18 cellular contexts compared by ENCODE assay signal in genomic region chr6:123830110-123830509, GRCh38. TPM values are rescaled to one million over a fixed set of nuclear protein-coding genes. Genes with fewer than 3 reads are reported as not detected.
DNase-seq lines count a peak whose midpoint lies in the region; TF ChIP-seq lines count a peak whose summit lies in the region.
"Had no signal": no experiment of that assay in that cellular context is flagged by ENCODE, and none has a peak within 500 bp of the region (broad histone marks: within the 10 kb centered on the region; RNA-seq: fewer than 3 reads in every experiment).

No MANE protein-coding gene starts in this region.

- no peak overlapping the region for H2BK5ac ChIP-seq in mesenchymal stem cell (ENCODE audit: low read depth, low read length, poor library complexity, severe bottlenecking)

- no peak for DNase-seq in mammary epithelial cell
- peak; percentile 1 for DNase-seq in mesenchymal stem cell
- no peak for DNase-seq in ascending aorta (ENCODE audit: low spot score in 2 of 2)
- DNase-seq in esophagus muscularis mucosa (ENCODE audit: extremely low spot score): no peak
- DNase-seq in stimulated activated CD4-positive, alpha-beta T cell treated with anti-CD3 and anti-CD28 coated beads, Interleukin-1b, Interleukin-23, amount 100 ng/mL, for 48 hours: no peak
- DNase-seq in DMS153 (lab: John Stamatoyannopoulos, UW): no peak
- DNase-seq: activated CD4-positive, alpha-beta T cell treated with anti-CD3 and anti-CD28 coated beads, Interleukin-2, amount 10 ng/mL, durations not matched to agents 7 days and 5 days; activated CD8-positive, alpha-beta memory T cell treated with anti-CD3 and anti-CD28 coated beads, Interleukin-2, amount 50 U/mL, for 48 hours; NCI-H2171; right lobe of liver; stimulated activated naive CD4-positive, alpha-beta T cell treated with Interleukin-2 at 50 U/mL for 16 hours; trophoblast cell had no signal

- in situ Hi-C loops in mammary epithelial cell (cut with MboI; ENCODE audit: low sequenced_read_pairs in 2 of 2): no loop called here

- H3K36me3 ChIP-seq in ACC112 (ENCODE audit: insufficient read depth, low read length): no peaks in the 10 kb centered on the region
- H3K36me3 ChIP-seq in HUES6 (ENCODE audit: control insufficient read depth, insufficient read depth, low read length): no peaks in the 10 kb centered on the region
- no peaks in the 10 kb centered on the region for H3K36me3 ChIP-seq in mammary epithelial cell (ENCODE audit: insufficient read depth, low read length)
- H3K36me3 ChIP-seq in mesenchymal stem cell (ENCODE audit: control insufficient read depth in 1 of 2, insufficient read depth in 2 of 2, low read depth in 1 of 2, low read length in 2 of 2): no peaks in the 10 kb centered on the region
- no peaks in the 10 kb centered on the region for H3K36me3 ChIP-seq in ascending aorta
- H3K36me3 ChIP-seq in esophagus muscularis mucosa: no peaks in the 10 kb centered on the region
- H3K36me3 ChIP-seq: right lobe of liver had no signal

- no peak overlapping the region for H4K91ac ChIP-seq in mesenchymal stem cell (ENCODE audit: low read length)

- H3K4me3 ChIP-seq in ACC112 (ENCODE audit: low read depth, low read length) (0 out of 2 replicates have a peak overlapping the region, but pooled peaks have one; percentile 15), HUES6 (ENCODE audit: low read depth, low read length) (peak overlapping the region; percentile 1; the same call in 1 of the 2 replicates), mammary epithelial cell (replicated peaks in 1 of 3; ENCODE audit: insufficient read depth in 1 of 3, low read depth in 2 of 3, low read length in 3 of 3) (no peak overlapping the region), mesenchymal stem cell (ENCODE audit: insufficient read depth in 1 of 2, low read depth in 1 of 2, low read length in 2 of 2) (no peak overlapping the region), ascending aorta (no peak overlapping the region), esophagus muscularis mucosa (no peak overlapping the region)
- H3K4me3 ChIP-seq: K562, right lobe of liver had no signal

- TF ChIP-seq POLR2A in esophagus muscularis mucosa (IDR thresholded peaks at IDR 0.05; ENCODE audit: low read depth): no peak

- peak overlapping the region; percentile 58 for H3K4me2 ChIP-seq in mammary epithelial cell (ENCODE audit: insufficient read depth, low read depth, low read length)
- H3K4me2 ChIP-seq in mesenchymal stem cell (ENCODE audit: low read length, poor library complexity, severe bottlenecking): no peak overlapping the region

- no peak overlapping the region for H3K23ac ChIP-seq in mesenchymal stem cell (ENCODE audit: low read length in 2 of 2)

- TF ChIP-seq CTCF in mammary epithelial cell (conservative IDR thresholded peaks at IDR 0.05 in 1 of 2, IDR thresholded peaks at IDR 0.05 in 1 of 2; ENCODE audit: extremely low read depth in 1 of 2, insufficient read depth in 1 of 2, low read depth in 1 of 2, low read length in 2 of 2): no peak
- no peak for TF ChIP-seq CTCF in ascending aorta (IDR thresholded peaks at IDR 0.05)
- TF ChIP-seq CTCF in esophagus muscularis mucosa (IDR thresholded peaks at IDR 0.05): no peak

- H2AK5ac ChIP-seq in mesenchymal stem cell (ENCODE audit: low read length, severe bottlenecking): no peak overlapping the region

- WGBS in mammary epithelial cell (ENCODE audit: low coverage, missing lambda C conversion rate): 50% methylated on average over 3 of the region's 3 CpGs
- WGBS in mesenchymal stem cell: 10% methylated on average over 3 of the region's 3 CpGs
- 43% methylated on average over 3 of the region's 3 CpGs for WGBS in esophagus muscularis mucosa

- H2AFZ ChIP-seq in ACC112 (ENCODE audit: low read length, unreplicated experiment) (peak overlapping the region; percentile 52), mammary epithelial cell (ENCODE audit: low read depth, low read length) (peak overlapping the region; percentile 68), mesenchymal stem cell (ENCODE audit: low read depth, low read length) (no peak overlapping the region)

- H3K9me3 ChIP-seq in HUES6 (ENCODE audit: control insufficient read depth, insufficient read depth, low read depth, low read length): no peaks in the 10 kb centered on the region
- H3K9me3 ChIP-seq in mammary epithelial cell (replicated peaks; ENCODE audit: insufficient read depth, low read length): no peaks in the 10 kb centered on the region
- no peaks in the 10 kb centered on the region for H3K9me3 ChIP-seq in mesenchymal stem cell (ENCODE audit: control insufficient read depth, low read length)
- no peaks in the 10 kb centered on the region for H3K9me3 ChIP-seq in ascending aorta
- H3K9me3 ChIP-seq in esophagus muscularis mucosa: no peaks in the 10 kb centered on the region
- H3K9me3 ChIP-seq: right lobe of liver had no signal

- no peak overlapping the region for H4K8ac ChIP-seq in mesenchymal stem cell (ENCODE audit: low read length)

- BruUV-seq in mammary epithelial cell (replicated peaks; lab: Mats Ljungman, UMichigan): no TSS peak

- dilution Hi-C loops in mammary epithelial cell (cut with HindIII; ENCODE audit: low sequenced_read_pairs): no loop called here

- H3K4me1 ChIP-seq in ACC112 (ENCODE audit: control insufficient read depth, insufficient read depth, low read length, unreplicated experiment): peaks cover 11% of the 10 kb centered on the region
- peaks cover 21% of the 10 kb centered on the region for H3K4me1 ChIP-seq in HUES6 (ENCODE audit: control insufficient read depth, insufficient read depth, low read length)
- H3K4me1 ChIP-seq in mammary epithelial cell (ENCODE audit: insufficient read depth, low read length): peaks cover 18% of the 10 kb centered on the region
- no peaks in the 10 kb centered on the region for H3K4me1 ChIP-seq in mesenchymal stem cell (ENCODE audit: control insufficient read depth, insufficient read depth, low read depth, low read length)
- H3K4me1 ChIP-seq in ascending aorta: no peaks in the 10 kb centered on the region
- no peaks in the 10 kb centered on the region for H3K4me1 ChIP-seq in esophagus muscularis mucosa
- H3K4me1 ChIP-seq: right lobe of liver had no signal

- TF ChIP-seq EP300 in esophagus muscularis mucosa (IDR thresholded peaks at IDR 0.05): no peak

- CTCF ChIA-PET in mammary epithelial cell (lab: Charles Lee; ENCODE audit: low non-redundant PET): no interaction called here

- H3K27ac ChIP-seq in ACC112 (ENCODE audit: low read depth, low read length) (no peak overlapping the region), HUES6 (ENCODE audit: low read depth, low read length) (no peak overlapping the region; the same call in 1 of the 2 replicates), mammary epithelial cell (ENCODE audit: insufficient read depth, low read depth, low read length) (peak overlapping the region; percentile 68), mesenchymal stem cell (ENCODE audit: low read length, poor library complexity, severe bottlenecking) (peak overlapping the region; percentile 80), ascending aorta (no peak overlapping the region), esophagus muscularis mucosa (replicated peaks in 1 of 4) (no peak overlapping the region)
- H3K27ac ChIP-seq: right lobe of liver, RWPE1 had no signal

- H3K79me2 ChIP-seq in ACC112 (ENCODE audit: control insufficient read depth, insufficient read depth, low read length, unreplicated experiment) (no peaks in the 10 kb centered on the region), mammary epithelial cell (ENCODE audit: insufficient read depth, low read length) (no peaks in the 10 kb centered on the region)

- no peaks in the 10 kb centered on the region for H4K20me1 ChIP-seq in mammary epithelial cell (ENCODE audit: insufficient read depth, low read length)

- H3K4ac ChIP-seq in mesenchymal stem cell (ENCODE audit: low read depth in 1 of 2, low read length in 2 of 2): no peak overlapping the region

- H2BK12ac ChIP-seq in mesenchymal stem cell (ENCODE audit: low read length in 2 of 2): no peak overlapping the region

- no peak overlapping the region for H2BK120ac ChIP-seq in mesenchymal stem cell (ENCODE audit: low read depth, low read length)

- H2BK15ac ChIP-seq in mesenchymal stem cell (ENCODE audit: low read depth, poor library complexity, severe bottlenecking): no peak overlapping the region

- no peak overlapping the region for H3K18ac ChIP-seq in mesenchymal stem cell (ENCODE audit: low read depth in 1 of 2, low read length in 2 of 2)

- H3K9ac ChIP-seq in HUES6 (ENCODE audit: low read length) (no peak overlapping the region), mammary epithelial cell (ENCODE audit: insufficient read depth, low read length) (no peak overlapping the region), mesenchymal stem cell (ENCODE audit: low read length) (peak overlapping the region; percentile 66)

- H3K27me3 ChIP-seq in ACC112 (ENCODE audit: insufficient read depth, low read length) (no peaks in the 10 kb centered on the region), HUES6 (ENCODE audit: control insufficient read depth, insufficient read depth, low read length) (peaks cover 19% of the 10 kb centered on the region), mammary epithelial cell (ENCODE audit: insufficient read depth, low read length) (no peaks in the 10 kb centered on the region), mesenchymal stem cell (ENCODE audit: control insufficient read depth in 1 of 2, insufficient read depth in 1 of 2, low read length in 2 of 2) (no peaks in the 10 kb centered on the region), ascending aorta (no peaks in the 10 kb centered on the region), esophagus muscularis mucosa (no peaks in the 10 kb centered on the region)
- H3K27me3 ChIP-seq: right lobe of liver had no signal

- intact Hi-C loops in mammary epithelial cell (cut with micrococcal nuclease): no loop called here
- intact Hi-C loops in ascending aorta (cut with DNase I): no loop called here
- intact Hi-C loops in esophagus muscularis mucosa (cut with DNase I): no loop called here

- no peaks in the 10 kb centered on the region for H3K79me1 ChIP-seq in mesenchymal stem cell (replicated peaks; ENCODE audit: low read length, poor library complexity, severe bottlenecking)

- no peak overlapping the region for H3K14ac ChIP-seq in mesenchymal stem cell (ENCODE audit: low read length in 2 of 2)

RNA-seq across cellular contexts. Expression of gene NKAIN2, which starts 26.4 kb away (rescaled TPM):
- total RNA-seq in mammary epithelial cell: under 1 TPM in 1 of 2 donors, not detected in 1; 0.17 TPM
- polyA plus RNA-seq in mammary epithelial cell: not detected
- polyA minus RNA-seq in mammary epithelial cell: not detected
- 0.83 TPM for polyA plus RNA-seq in mesenchymal stem cell (2013, experiment 1 of 2)
- polyA plus RNA-seq in mesenchymal stem cell (2013, experiment 2 of 2): 0.78 TPM
- 0.11 TPM for total RNA-seq in ascending aorta
- total RNA-seq in esophagus muscularis mucosa: under 1 TPM in 3 of 4 donors, not detected in 1; 0.11 to 0.66 (median 0.13) TPM
- total RNA-seq: activated CD4-positive, alpha-beta T cell treated with anti-CD3 and anti-CD28 coated beads, Interleukin-2, amount 10 ng/mL, durations not matched to agents 7 days and 5 days; K562; left lobe of liver; mononuclear cell had no signal
- polyA plus RNA-seq: K562 had no signal

Comparison
In these comparisons a context has a peak if more than half of its experiments do, and no peak if none do; other contexts are left out.
1. H3K27ac ChIP-seq: peak in mammary epithelial cell (single experiment) and mesenchymal stem cell (single experiment); none in ACC112 (single experiment), HUES6 (single experiment), ascending aorta (0 of 2) and esophagus muscularis mucosa (0 of 4).
2. H3K4me3 ChIP-seq: peak in ACC112 (single experiment) and HUES6 (single experiment); none in mammary epithelial cell (0 of 3), mesenchymal stem cell (0 of 2), ascending aorta (0 of 2) and esophagus muscularis mucosa (0 of 4).